24 cellular contexts compared by ENCODE assay signal in the genomic region with DNA sequence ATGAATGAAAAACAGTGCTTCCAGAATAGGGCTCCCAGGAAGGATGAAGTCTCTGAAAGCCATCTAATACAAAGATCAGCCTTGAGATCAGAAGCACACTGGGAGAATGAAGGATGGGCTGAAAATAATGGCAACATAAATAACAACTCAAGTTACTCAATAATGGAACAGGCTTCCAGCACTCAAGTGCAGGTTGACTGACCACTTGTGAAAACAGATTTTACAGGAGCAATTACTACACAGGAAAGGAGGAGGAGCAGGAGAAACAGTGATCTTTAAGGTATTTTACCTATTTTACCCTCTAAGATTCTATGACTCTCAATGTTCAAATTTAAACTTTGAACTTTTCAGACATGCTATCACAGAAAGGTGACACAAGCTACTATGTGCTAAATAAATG.
DNase-seq lines count a peak whose midpoint lies in the region; ATAC-seq, FAIRE-seq and TF ChIP-seq lines count a peak whose summit lies in the region.
"Had no signal": no experiment of that assay in that cellular context is flagged by ENCODE, and none has a peak within 500 bp of the region (broad histone marks: within the 10 kb centered on the region; RNA-seq: fewer than 3 reads in every experiment).

No MANE protein-coding gene starts in this region.

- H3K4me1 ChIP-seq in HepG2 (ENCODE audit: insufficient read depth, low read length), result peaks cover 18% of the 10 kb centered on the region
- H3K4me1 ChIP-seq in right lobe of liver, result no peaks in the 10 kb centered on the region
- peaks cover 5 to 6% of the 10 kb centered on the region in 2 donors for H3K4me1 ChIP-seq in left lung
- H3K4me1 ChIP-seq: BLaER1 had no signal

- no peaks in the 10 kb centered on the region for H3K27me3 ChIP-seq in HepG2 (ENCODE audit: control insufficient read depth in 1 of 2, insufficient read depth in 2 of 2, low read length in 2 of 2)
- no peaks in the 10 kb centered on the region for H3K27me3 ChIP-seq in right lobe of liver
- H3K27me3 ChIP-seq in left lung, result no peaks in the 10 kb centered on the region
- H3K27me3 ChIP-seq in CD4-positive, alpha-beta T cell (ENCODE audit: control insufficient read depth, insufficient read depth, low read length), result no peaks in the 10 kb centered on the region
- H3K27me3 ChIP-seq: BLaER1 had no signal

- CTCF ChIA-PET in HepG2 (lab: Yijun Ruan, JAX; ENCODE audit: low intra/inter-chr PET ratio, low total read pairs) (no interaction called here), WTC11 (lab: Charles Lee) (interaction anchor here (0.6 kb wide), 1 partner anchor 174 kb away, joined by 3 read pairs; no protein-coding TSS in a partner anchor)
- CTCF ChIA-PET in CD4-positive, alpha-beta T cell (lab: Charles Lee), result no interaction called here

- H3K27ac Mint-ChIP-seq in WTC11, result peak overlapping the region; percentile 89
- no peak overlapping the region for H3K27ac Mint-ChIP-seq in CD4-positive, alpha-beta T cell
- H3K27ac Mint-ChIP-seq in mesothelial cell of epicardium, result no peak overlapping the region
- H3K27ac Mint-ChIP-seq: HFFc6 had no signal

- in situ Hi-C loops in HepG2 (cut with HindIII; ENCODE audit: extremely low pct_ligation_motif_present, low pct_unique_long_range_greater_than_20kb), result no loop called here

- H3K4me1 Mint-ChIP-seq in WTC11 (peaks cover 8% of the 10 kb centered on the region), mesothelial cell of epicardium (no peaks in the 10 kb centered on the region)
- H3K4me1 Mint-ChIP-seq in CD4-positive, alpha-beta T cell (ENCODE audit: low read depth), result peaks cover 8% of the 10 kb centered on the region
- H3K4me1 Mint-ChIP-seq: H9 had no signal

- no peaks in the 10 kb centered on the region for H3K79me2 ChIP-seq in HepG2 (ENCODE audit: insufficient read depth, low read length)

- peak; percentile 43 for FAIRE-seq in HepG2 (lab: Jason Lieb, UNC)
- FAIRE-seq: A204.1, D721Med, GM18507 had no signal

- H3K4me3 Mint-ChIP-seq in WTC11 (no peak overlapping the region), mesothelial cell of epicardium (no peak overlapping the region)
- no peak overlapping the region for H3K4me3 Mint-ChIP-seq in CD4-positive, alpha-beta T cell
- H3K4me3 Mint-ChIP-seq: CD4-positive, CD25-positive, alpha-beta regulatory T cell; H9; HFFc6 had no signal

- H3K27me3 Mint-ChIP-seq in WTC11 (ENCODE audit: low read depth) (no peaks in the 10 kb centered on the region), mesothelial cell of epicardium (ENCODE audit: low read depth) (no peaks in the 10 kb centered on the region)
- H3K27me3 Mint-ChIP-seq in CD4-positive, alpha-beta T cell, result no peaks in the 10 kb centered on the region
- H3K27me3 Mint-ChIP-seq: CD4-positive, CD25-positive, alpha-beta regulatory T cell had no signal

- H4K20me1 ChIP-seq in HepG2 (ENCODE audit: insufficient read depth, low read length), result no peaks in the 10 kb centered on the region
- H4K20me1 ChIP-seq: BLaER1 had no signal

- no peak for TF ChIP-seq CTCF in HepG2 (CRISPR knock-in tag; IDR thresholded peaks at IDR 0.05)
- no peak for TF ChIP-seq CTCF in right lobe of liver (IDR thresholded peaks at IDR 0.05)
- no peak for TF ChIP-seq CTCF in WTC11 (IDR thresholded peaks at IDR 0.05)
- TF ChIP-seq CTCF in left lung (IDR thresholded peaks at IDR 0.05), result no peak
- TF ChIP-seq CTCF in CD4-positive, alpha-beta T cell (IDR thresholded peaks at IDR 0.05), result no peak
- TF ChIP-seq CTCF in mesothelial cell of epicardium (IDR thresholded peaks at IDR 0.05; ENCODE audit: unreplicated experiment), result no peak

- H2AFZ ChIP-seq in HepG2 (ENCODE audit: low read length), result no peak overlapping the region
- H2AFZ ChIP-seq: GM23248 had no signal

- DNase-seq in HepG2 (ENCODE audit: low spot score) (no peak), right lobe of liver (no peak), WTC11 (ENCODE audit: low spot score) (no peak), left lung (no peak), mesothelial cell of epicardium (ENCODE audit: low spot score in 2 of 2, unreplicated experiment in 2 of 2) (no peak)
- no peak for DNase-seq in CD4-positive, alpha-beta T cell
- DNase-seq in stimulated activated CD4-positive, alpha-beta T cell treated with anti-CD3 and anti-CD28 coated beads, Interleukin-2, amount 100 ng/mL, for 48 hours, result no peak
- DNase-seq: CD4-positive, CD25-positive, alpha-beta regulatory T cell; GM23248; H9; HFFc6; KBM-7; MV-4-11; NCI-H1105; NCI-H1436 treated with DMSO at 0.1 percent for 48 hours; NCI-H187 treated with DMSO at 0.1 percent for 48 hours; NCI-H2227 treated with DMSO at 0.1 percent for 48 hours; NCI-H510A treated with DMSO at 0.1 percent for 48 hours; NCI-H774 had no signal

- POLR2A ChIA-PET in HepG2 (lab: Yijun Ruan, JAX) (no interaction called here), WTC11 (lab: Charles Lee) (no interaction called here)
- POLR2A ChIA-PET in CD4-positive, alpha-beta T cell (lab: Charles Lee), result no interaction called here

- H3K27ac ChIP-seq in HepG2 (ENCODE audit: extremely low read length, insufficient read depth, low read length), result no peak overlapping the region
- H3K27ac ChIP-seq in right lobe of liver, result no peak overlapping the region
- H3K27ac ChIP-seq in left lung, result no peak overlapping the region
- no peak overlapping the region for H3K27ac ChIP-seq in CD4-positive, alpha-beta T cell (ENCODE audit: low read depth, low read length)
- H3K27ac ChIP-seq: BLaER1, GM23248 had no signal

- H3K9ac ChIP-seq in HepG2 (ENCODE audit: insufficient read depth, low read depth, low read length), result no peak overlapping the region
- H3K9ac ChIP-seq: BLaER1, GM23248 had no signal

- TF ChIP-seq POLR2A in HepG2 (IDR thresholded peaks at IDR 0.05; ENCODE audit: insufficient read depth in 1 of 2, low read depth in 2 of 2, low read length in 2 of 2), result no peak
- no peak for TF ChIP-seq POLR2A in right lobe of liver (IDR thresholded peaks at IDR 0.05)

- H3K4me2 ChIP-seq in HepG2 (ENCODE audit: low read depth, low read length), result no peak overlapping the region
- H3K4me2 ChIP-seq: BLaER1 had no signal

- H3K4me3 ChIP-seq in HepG2 (replicated peaks in 1 of 3; ENCODE audit: insufficient read depth in 1 of 3, low read depth in 2 of 3, low read length in 3 of 3) (no peak overlapping the region), right lobe of liver (no peak overlapping the region), left lung (no peak overlapping the region)
- H3K4me3 ChIP-seq: BLaER1, GM23248 had no signal

- H3K9me3 ChIP-seq in HepG2 (ENCODE audit: low read length) (no peaks in the 10 kb centered on the region), right lobe of liver (no peaks in the 10 kb centered on the region), left lung (peaks cover 0 to 4% of the 10 kb centered on the region in 2 donors)
- no peaks in the 10 kb centered on the region for H3K9me3 ChIP-seq in CD4-positive, alpha-beta T cell (ENCODE audit: control insufficient read depth, low read length)

- H3K9me3 Mint-ChIP-seq in WTC11 (peaks cover 11% of the 10 kb centered on the region), mesothelial cell of epicardium (peaks cover 5% of the 10 kb centered on the region)
- no peaks in the 10 kb centered on the region for H3K9me3 Mint-ChIP-seq in CD4-positive, alpha-beta T cell

- H3K36me3 Mint-ChIP-seq in WTC11 (peaks cover 14% of the 10 kb centered on the region), mesothelial cell of epicardium (peaks cover 11% of the 10 kb centered on the region)
- H3K36me3 Mint-ChIP-seq in CD4-positive, alpha-beta T cell (ENCODE audit: low read depth), result peaks cover 51% of the 10 kb centered on the region

- BruUV-seq in HepG2 (replicated peaks; lab: Mats Ljungman, UMichigan), result no TSS peak

- no peak for TF ChIP-seq RAD21 in HepG2 (CRISPR knock-in tag; IDR thresholded peaks at IDR 0.05)

- ATAC-seq in HepG2, result no peak
- ATAC-seq in right lobe of liver, result no peak
- no peak for ATAC-seq in WTC11
- peak; percentile 39 for ATAC-seq in left lung
- ATAC-seq in CD4-positive, alpha-beta T cell (ENCODE audit: poor library complexity), result no peak
- ATAC-seq: SK-N-SH treated with all-trans-retinoic acid at 6 μM for 48 hours had no signal

- intact Hi-C loops in HepG2 (cut with micrococcal nuclease; ENCODE audit: unreplicated experiment) (no loop called here), right lobe of liver (cut with DNase I) (no loop called here), left lung (cut with DNase I) (no loop called here)
- intact Hi-C loops in CD4-positive, alpha-beta T cell (cut with DNase I, micrococcal nuclease), result no loop called here

- no peak for TF ChIP-seq EP300 in HepG2 (IDR thresholded peaks at IDR 0.05; ENCODE audit: low read depth in 2 of 2, low read length in 2 of 2)
- no peak for TF ChIP-seq EP300 in HepG2 (CRISPR knock-in tag; IDR thresholded peaks at IDR 0.05; ENCODE audit: borderline replicate concordance)

- H3K36me3 ChIP-seq in HepG2 (replicated peaks in 1 of 2; ENCODE audit: control insufficient read depth in 1 of 2, insufficient read depth in 2 of 2, low read length in 2 of 2) (peaks cover 0 to 13% of the 10 kb centered on the region in 2 experiments; a peak in 3 of 5 replicates), right lobe of liver (peaks cover 0 to 5% (median 0%) of the 10 kb centered on the region in 4 donors), left lung (peaks cover 0 to 16% of the 10 kb centered on the region in 2 donors)

TF ChIP-seq in HepG2, 621 proteins besides CTCF, POLR2A, EP300 and RAD21:
- TF ChIP-seq TOPORS (CRISPR knock-in tag; IDR thresholded peaks at IDR 0.05) (no peak), ZNF3 (CRISPR knock-in tag; IDR thresholded peaks at IDR 0.05) (peak; percentile 73; the same call in 1 of the 2 replicates)

TF ChIP-seq in WTC11, 78 proteins besides CTCF, POLR2A, EP300 and RAD21 (continues in another document):
- no peak for TF ChIP-seq NR3C1 (CRISPR knock-in tag; conservative IDR thresholded peaks at IDR 0.05; ENCODE audit: low read depth)
- no peak for TF ChIP-seq FOXJ3 (CRISPR knock-in tag; IDR thresholded peaks at IDR 0.05; ENCODE audit: borderline replicate concordance)
